Comparison of ENCODE assay signal across 26 cellular contexts in the genomic region with DNA sequence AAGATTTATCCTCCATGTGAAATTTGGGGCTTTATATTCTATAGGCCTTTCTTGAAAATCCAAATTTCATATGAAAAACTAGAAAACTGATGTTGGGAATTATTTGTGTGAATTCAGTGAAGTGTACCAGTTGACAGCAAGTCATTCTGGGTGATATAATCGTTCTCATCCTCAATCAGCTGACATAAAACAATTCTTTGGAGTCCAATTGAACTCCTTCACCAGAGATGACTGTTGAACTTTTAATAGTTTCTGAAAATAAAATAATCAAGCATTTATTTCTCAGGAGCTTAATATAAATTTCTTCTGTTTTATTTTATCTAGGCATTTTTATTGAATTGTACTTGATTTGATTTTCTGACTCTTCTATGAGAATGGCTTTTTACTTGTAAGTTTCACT.
"Had no signal": no experiment of that assay in that cellular context is flagged by ENCODE, and none has a peak within 500 bp of the region (broad histone marks: within the 10 kb centered on the region; RNA-seq: fewer than 3 reads in every experiment).

No MANE protein-coding gene starts in this region.

- H3K27ac ChIP-seq: lower lobe of right lung, ovary, prostate gland, skin epidermis, stomach, suprapubic skin, tibial nerve, uterus had no signal

- H3K4me3 ChIP-seq: lower lobe of right lung, ovary, prostate gland, skin epidermis, stomach, suprapubic skin, tibial nerve, uterus had no signal

- H3K9me3 Mint-ChIP-seq: stimulated activated naive B cell treated with anti-CD40 and anti-IgM and Interleukin-4, amounts not matched to agents 10 μg/mL and 1 μg/mL and 100 μg/mL, for 72 hours; type B pancreatic cell had no signal

- H3K27me3 Mint-ChIP-seq: naive B cell; stimulated activated naive B cell treated with anti-CD40 and anti-IgM and Interleukin-4, amounts not matched to agents 10 μg/mL and 1 μg/mL and 100 μg/mL, for 72 hours; type B pancreatic cell had no signal

- H3K36me3 ChIP-seq: lower lobe of right lung, ovary, prostate gland, stomach, suprapubic skin, tibial nerve, uterus had no signal

- H3K27ac Mint-ChIP-seq: naive B cell; natural killer cell; stimulated activated naive B cell treated with anti-CD40 and anti-IgM and Interleukin-4, amounts not matched to agents 10 μg/mL and 1 μg/mL and 100 μg/mL, for 72 hours; type B pancreatic cell had no signal

- H3K27me3 ChIP-seq: ovary, stomach, suprapubic skin, tibial nerve, uterus had no signal

- H3K4me1 ChIP-seq: lower lobe of right lung, prostate gland, stomach, suprapubic skin, uterus had no signal

- H3K9me3 ChIP-seq: lower lobe of right lung, ovary, prostate gland, stomach, suprapubic skin, tibial nerve, uterus had no signal

- H3K4me3 Mint-ChIP-seq: naive B cell; natural killer cell; stimulated activated naive B cell treated with anti-CD40 and anti-IgM and Interleukin-4, amounts not matched to agents 10 μg/mL and 1 μg/mL and 100 μg/mL, for 72 hours; type B pancreatic cell had no signal

- H3K36me3 Mint-ChIP-seq: naive B cell; natural killer cell; stimulated activated naive B cell treated with anti-CD40 and anti-IgM and Interleukin-4, amounts not matched to agents 10 μg/mL and 1 μg/mL and 100 μg/mL, for 72 hours; type B pancreatic cell had no signal

- H3K4me1 Mint-ChIP-seq: naive B cell; natural killer cell; stimulated activated naive B cell treated with anti-CD40 and anti-IgM and Interleukin-4, amounts not matched to agents 10 μg/mL and 1 μg/mL and 100 μg/mL, for 72 hours had no signal

- ATAC-seq: left cardiac atrium; left lobe of liver; lower lobe of right lung; natural killer cell; sciatic nerve; stimulated activated naive B cell treated with anti-CD40 and anti-IgM and Interleukin-4, amounts not matched to agents 10 μg/mL and 1 μg/mL and 100 μg/mL, for 72 hours; stimulated activated naive CD8-positive, alpha-beta T cell treated with anti-CD3 and anti-CD28 coated beads, Interleukin-15, Interleukin-2, amounts not matched to agents 100 U/mL and 50 U/mL, for 24 hours had no signal

- DNase-seq: hippocampal formation; kidney glomerular epithelial cell; left cardiac atrium; lower lobe of right lung; mammary epithelial cell; naive B cell; natural killer cell; ovary; posterior cingulate gyrus; retina; right cardiac atrium; stimulated activated CD4-positive, alpha-beta T cell treated with anti-CD3 and anti-CD28 coated beads, Interleukin-12 subunit alpha, Interleukin-12 subunit beta, amount 100 ng/mL, for 4 hours; stimulated activated CD4-positive, alpha-beta T cell treated with anti-CD3 and anti-CD28 coated beads, Interleukin-15, amount 100 ng/mL, for 24 hours; stimulated activated CD4-positive, alpha-beta T cell treated with anti-CD3 and anti-CD28 coated beads, Interleukin-2, amount 100 ng/mL, for 24 hours; stimulated activated CD4-positive, alpha-beta T cell treated with anti-CD3 and anti-CD28 coated beads, Interleukin-4, amount 100 ng/mL, for 1 hour; stimulated activated naive B cell treated with anti-CD40 and anti-IgM and Interleukin-4, amounts not matched to agents 10 μg/mL and 1 μg/mL and 100 μg/mL, for 72 hours; stimulated activated naive CD8-positive, alpha-beta T cell treated with anti-CD3 and anti-CD28 coated beads, Interleukin-15, Interleukin-2, amounts not matched to agents 100 U/mL and 50 U/mL, for 24 hours; stomach; uterus had no signal
